ENCODE assay signal across 8 cellular contexts in genomic region chr4:56467284-56468096, GRCh38. TPM values are rescaled to one million over a fixed set of nuclear protein-coding genes. Genes with fewer than 3 reads are reported as not detected.
DNase-seq lines count a peak whose midpoint lies in the region; ATAC-seq and TF ChIP-seq lines count a peak whose summit lies in the region.

SRP72 (plus strand) TSS chr4:56467617; CDS start chr4:56467636, 19 bp downstream.

- no peak for TF ChIP-seq CTCF in GM20000 (IDR thresholded peaks at IDR 0.05; ENCODE audit: extremely low read depth, missing control alignments)

- peak within 1 kb of the TSS; percentile 94 for H3K56ac ChIP-seq in mesendoderm (ENCODE audit: low read length)

- H3K9ac ChIP-seq in endocrine pancreas (ENCODE audit: control insufficient read depth, insufficient read depth, low read length) (peak within 1 kb of the TSS; percentile 97), mesendoderm (ENCODE audit: low read length) (peak within 1 kb of the TSS; percentile 96)

- H3K27ac Mint-ChIP-seq in activated CD8-positive, alpha-beta memory T cell treated with anti-CD3 and anti-CD28 coated beads, Interleukin-2, amount 10 ng/mL, durations not matched to agents 7 days and 5 days: peak within 1 kb of the TSS; percentile 94

- peak within 1 kb of the TSS; percentile 65 for H3K18ac ChIP-seq in mesendoderm (ENCODE audit: low read length)

- no CpG with 5 or more reads among the region's 62 CpGs for WGBS in mesendoderm (ENCODE audit: extremely low coverage, insufficient coverage, low lambda C conversion rate)

- H3K79me2 ChIP-seq in mesendoderm (ENCODE audit: control insufficient read depth, insufficient read depth, low read length): peaks cover 33% of the 10 kb centered on the region

- no peak within 1 kb of the TSS for H4K5ac ChIP-seq in mesendoderm (ENCODE audit: low read length)

- peaks cover 22% of the 10 kb centered on the region for H3K4me1 ChIP-seq in endocrine pancreas (ENCODE audit: control insufficient read depth, insufficient read depth, low read length)
- peaks cover 2% of the 10 kb centered on the region for H3K4me1 ChIP-seq in mesendoderm (ENCODE audit: control insufficient read depth, low read depth, low read length)

- no peak within 1 kb of the TSS for H2BK5ac ChIP-seq in mesendoderm (ENCODE audit: low read length)

- no peaks in the 10 kb centered on the region for H3K9me3 Mint-ChIP-seq in activated CD8-positive, alpha-beta memory T cell treated with anti-CD3 and anti-CD28 coated beads, Interleukin-2, amount 10 ng/mL, durations not matched to agents 7 days and 5 days (ENCODE audit: low read depth)

- H3K27me3 ChIP-seq in endocrine pancreas (ENCODE audit: control insufficient read depth, insufficient read depth, low read length): no peaks in the 10 kb centered on the region
- no peaks in the 10 kb centered on the region for H3K27me3 ChIP-seq in mesendoderm (ENCODE audit: insufficient read depth, low read length, poor library complexity)

- peak; percentile 89 for DNase-seq in COLO668 (lab: John Stamatoyannopoulos, UW; ENCODE audit: unreplicated experiment)
- peak; percentile 90 for DNase-seq in GM20000 (ENCODE audit: low spot score)
- peak; percentile 92 for DNase-seq in HT-29 (ENCODE audit: low spot score)
- peak; percentile 82 for DNase-seq in NOMO-1 treated with dmso at 0.1 percent for 144 hours (lab: John Stamatoyannopoulos, UW; ENCODE audit: unreplicated experiment)
- DNase-seq in activated CD8-positive, alpha-beta memory T cell treated with anti-CD3 and anti-CD28 coated beads, Interleukin-2, amount 10 ng/mL, durations not matched to agents 7 days and 5 days: peak; percentile 94
- DNase-seq in mesendoderm: peak; percentile 96
- DNase-seq in stimulated activated CD8-positive, alpha-beta memory T cell treated with anti-CD3 and anti-CD28 coated beads, Interleukin-15, amount 100 ng/mL, for 1 hour (ENCODE audit: low read depth): peak; percentile 81

- no peaks in the 10 kb centered on the region for H3K9me3 ChIP-seq in endocrine pancreas (ENCODE audit: control insufficient read depth, low read length)

- peak; percentile 94 for ATAC-seq in activated CD8-positive, alpha-beta memory T cell treated with anti-CD3 and anti-CD28 coated beads, Interleukin-2, amount 10 ng/mL, durations not matched to agents 7 days and 5 days

- peak within 1 kb of the TSS; percentile 95 for H3K4me3 Mint-ChIP-seq in activated CD8-positive, alpha-beta memory T cell treated with anti-CD3 and anti-CD28 coated beads, Interleukin-2, amount 10 ng/mL, durations not matched to agents 7 days and 5 days

- no peaks in the 10 kb centered on the region for H3K27me3 Mint-ChIP-seq in activated CD8-positive, alpha-beta memory T cell treated with anti-CD3 and anti-CD28 coated beads, Interleukin-2, amount 10 ng/mL, durations not matched to agents 7 days and 5 days

- peak within 1 kb of the TSS; percentile 90 for H3K4me2 ChIP-seq in mesendoderm (ENCODE audit: low read length)

- CTCF ChIA-PET in activated CD8-positive, alpha-beta memory T cell treated with anti-CD3 and anti-CD28 coated beads, Interleukin-2, amount 10 ng/mL, durations not matched to agents 7 days and 5 days (lab: Charles Lee): interaction anchor here (0.9 to 1.9 kb wide), 5 partner anchors 15 to 519 kb away, joined by 3 to 7 read pairs (median 6); partner anchors contain the start of genes CEP135, PAICS and PPAT

- no peak within 1 kb of the TSS for H2BK15ac ChIP-seq in mesendoderm (replicated peaks; ENCODE audit: low read depth)

- H3K23ac ChIP-seq in mesendoderm (ENCODE audit: low read length): peak within 1 kb of the TSS; percentile 59

- H3K36me3 Mint-ChIP-seq in activated CD8-positive, alpha-beta memory T cell treated with anti-CD3 and anti-CD28 coated beads, Interleukin-2, amount 10 ng/mL, durations not matched to agents 7 days and 5 days: peaks cover 33% of the 10 kb centered on the region

- H2AK5ac ChIP-seq in mesendoderm (ENCODE audit: low read length): no peak within 1 kb of the TSS

- no peak within 1 kb of the TSS for H4K8ac ChIP-seq in mesendoderm (ENCODE audit: low read depth, low read length)

- H3K27ac ChIP-seq in mesendoderm (ENCODE audit: low read depth, low read length): peak within 1 kb of the TSS; percentile 59

- peak within 1 kb of the TSS; percentile 92 for H3K4me3 ChIP-seq in endocrine pancreas (ENCODE audit: control insufficient read depth, insufficient read depth, low read length)
- peak within 1 kb of the TSS; percentile 99 for H3K4me3 ChIP-seq in mesendoderm (ENCODE audit: low read length)

- H2BK120ac ChIP-seq in mesendoderm (ENCODE audit: low read depth, low read length): no peak within 1 kb of the TSS

- H3K36me3 ChIP-seq in endocrine pancreas (ENCODE audit: control insufficient read depth, insufficient read depth, low read length) (no peaks in the 10 kb centered on the region), mesendoderm (ENCODE audit: control insufficient read depth, insufficient read depth, low read length) (peaks cover 3% of the 10 kb centered on the region)

- peaks cover 50% of the 10 kb centered on the region for H3K4me1 Mint-ChIP-seq in activated CD8-positive, alpha-beta memory T cell treated with anti-CD3 and anti-CD28 coated beads, Interleukin-2, amount 10 ng/mL, durations not matched to agents 7 days and 5 days

- H3K4ac ChIP-seq in mesendoderm (ENCODE audit: low read depth, low read length): peak within 1 kb of the TSS; percentile 89

- H3K79me1 ChIP-seq in mesendoderm (ENCODE audit: low read length): peaks cover 13% of the 10 kb centered on the region

RNA-seq across cellular contexts. Expression of gene SRP72, which starts in this region (rescaled TPM):
- total RNA-seq in HT-29 (2014; rRNA removed; shearing (Covaris generic)): 49.1 and 61.6 TPM in 2 replicates
- total RNA-seq in activated CD8-positive, alpha-beta memory T cell treated with anti-CD3 and anti-CD28 coated beads, Interleukin-2, amount 10 ng/mL, durations not matched to agents 7 days and 5 days: 100 to 1,000 TPM; 126 to 167 TPM
- 234 TPM for polyA plus RNA-seq in mesendoderm (2013, experiment 1 of 2)
- polyA plus RNA-seq in mesendoderm (2013, experiment 2 of 2): 243 TPM

Comparison
In these comparisons a context has a peak if more than half of its experiments do, and no peak if none do; other contexts are left out.
1. Peak in every context shown above with its lines: DNase-seq, ATAC-seq, H3K4me3 ChIP-seq and H3K27ac ChIP-seq.